In genomic region chr4:187118731-187119130, GRCh38 we compare ENCODE assay signal across 21 cellular contexts.
"Had no signal": no experiment of that assay in that cellular context is flagged by ENCODE, and none has a peak within 500 bp of the region (broad histone marks: within the 10 kb centered on the region; RNA-seq: fewer than 3 reads in every experiment).

No MANE protein-coding gene starts in this region.

- H3K27ac ChIP-seq: coronary artery, hepatocyte, neural progenitor cell, ovary, right atrium auricular region, sigmoid colon, skin epidermis, thoracic aorta, transverse colon had no signal

- H3K9me3 Mint-ChIP-seq: endodermal cell; neural progenitor cell; stimulated activated naive CD8-positive, alpha-beta T cell treated with anti-CD3 and anti-CD28 coated beads, Interleukin-15, amount 100 ng/mL, for 72 hours had no signal

- H3K9ac ChIP-seq: neural progenitor cell had no signal

- H3K27me3 Mint-ChIP-seq: natural killer cell treated with Interleukin-12 subunit alpha and Interleukin-12 subunit beta and Interleukin-15 and Interleukin-18, amount 100 ng/mL, for 72 hours; stimulated activated naive B cell treated with anti-CD40 and anti-IgM and Interleukin-4, amounts not matched to agents 10 μg/mL and 1 μg/mL and 100 μg/mL, for 72 hours; stimulated activated naive CD8-positive, alpha-beta T cell treated with anti-CD3 and anti-CD28 coated beads, Interleukin-15, amount 100 ng/mL, for 72 hours had no signal

- H3K4me3 ChIP-seq: coronary artery, hepatocyte, neural progenitor cell, ovary, right atrium auricular region, sigmoid colon, skin epidermis, thoracic aorta, transverse colon had no signal

- H3K27me3 ChIP-seq: hepatocyte, neural progenitor cell, ovary, right atrium auricular region, sigmoid colon, transverse colon had no signal

- H3K4me2 ChIP-seq: hepatocyte, neural progenitor cell had no signal

- H2AFZ ChIP-seq: hepatocyte, neural progenitor cell had no signal

- ATAC-seq: left lobe of liver; natural killer cell treated with Interleukin-12 subunit alpha and Interleukin-12 subunit beta and Interleukin-15 and Interleukin-18, amount 100 ng/mL, for 72 hours; stimulated activated naive B cell treated with anti-CD40 and anti-IgM and Interleukin-4, amounts not matched to agents 10 μg/mL and 1 μg/mL and 100 μg/mL, for 72 hours; stimulated activated naive CD8-positive, alpha-beta T cell treated with anti-CD3 and anti-CD28 coated beads, Interleukin-15, amount 100 ng/mL, for 72 hours had no signal

- H3K4me1 ChIP-seq: right atrium auricular region, sigmoid colon, transverse colon had no signal

- H3K36me3 Mint-ChIP-seq: natural killer cell treated with Interleukin-12 subunit alpha and Interleukin-12 subunit beta and Interleukin-15 and Interleukin-18, amount 100 ng/mL, for 72 hours; neural progenitor cell; stimulated activated naive B cell treated with anti-CD40 and anti-IgM and Interleukin-4, amounts not matched to agents 10 μg/mL and 1 μg/mL and 100 μg/mL, for 72 hours had no signal

- H3K79me2 ChIP-seq: hepatocyte had no signal

- H3K4me1 Mint-ChIP-seq: endodermal cell; stimulated activated naive B cell treated with anti-CD40 and anti-IgM and Interleukin-4, amounts not matched to agents 10 μg/mL and 1 μg/mL and 100 μg/mL, for 72 hours; stimulated activated naive CD8-positive, alpha-beta T cell treated with anti-CD3 and anti-CD28 coated beads, Interleukin-15, amount 100 ng/mL, for 72 hours had no signal

- H3K4me3 Mint-ChIP-seq: endodermal cell; natural killer cell treated with Interleukin-12 subunit alpha and Interleukin-12 subunit beta and Interleukin-15 and Interleukin-18, amount 100 ng/mL, for 72 hours; neural progenitor cell; stimulated activated naive B cell treated with anti-CD40 and anti-IgM and Interleukin-4, amounts not matched to agents 10 μg/mL and 1 μg/mL and 100 μg/mL, for 72 hours; stimulated activated naive CD8-positive, alpha-beta T cell treated with anti-CD3 and anti-CD28 coated beads, Interleukin-15, amount 100 ng/mL, for 72 hours had no signal

- H3K9me3 ChIP-seq: ovary, right atrium auricular region, thoracic aorta, transverse colon had no signal

- H3K36me3 ChIP-seq: neural progenitor cell, ovary, right atrium auricular region, sigmoid colon, thoracic aorta, transverse colon had no signal

- DNase-seq: effector CD4-positive, alpha-beta T cell; endodermal cell; foreskin melanocyte; head of caudate nucleus; midbrain; nucleus accumbens; ovary; sigmoid colon; stimulated activated CD4-positive, alpha-beta T cell treated with anti-CD3 and anti-CD28 coated beads, Interleukin-2, amount 100 ng/mL, for 24 hours; stimulated activated CD4-positive, alpha-beta T cell treated with anti-CD3 and anti-CD28 coated beads, Interleukin-4, amount 100 ng/mL, for 4 hours; stimulated activated naive B cell treated with anti-CD40 and anti-IgM and Interleukin-4, amounts not matched to agents 10 μg/mL and 1 μg/mL and 100 μg/mL, for 72 hours; stimulated activated naive CD8-positive, alpha-beta T cell treated with anti-CD3 and anti-CD28 coated beads, Interleukin-15, amount 100 ng/mL, for 72 hours; transverse colon had no signal

- H3K27ac Mint-ChIP-seq: endodermal cell; natural killer cell treated with Interleukin-12 subunit alpha and Interleukin-12 subunit beta and Interleukin-15 and Interleukin-18, amount 100 ng/mL, for 72 hours; neural progenitor cell; stimulated activated naive B cell treated with anti-CD40 and anti-IgM and Interleukin-4, amounts not matched to agents 10 μg/mL and 1 μg/mL and 100 μg/mL, for 72 hours; stimulated activated naive CD8-positive, alpha-beta T cell treated with anti-CD3 and anti-CD28 coated beads, Interleukin-15, amount 100 ng/mL, for 72 hours had no signal
